Comparison of ENCODE assay signal across 11 cellular contexts in genomic region chr7:116150588-116150987, GRCh38. TPM values are rescaled to one million over a fixed set of nuclear protein-coding genes. Genes with fewer than 3 reads are reported as not detected.
DNase-seq lines count a peak whose midpoint lies in the region; ATAC-seq, FAIRE-seq and TF ChIP-seq lines count a peak whose summit lies in the region.
"Had no signal": no experiment of that assay in that cellular context is flagged by ENCODE, and none has a peak within 500 bp of the region (broad histone marks: within the 10 kb centered on the region; RNA-seq: fewer than 3 reads in every experiment).

No MANE protein-coding gene starts in this region.

- no peak overlapping the region for H3K4me3 Mint-ChIP-seq in neural progenitor cell
- H3K4me3 Mint-ChIP-seq: T-helper 1 cell treated with Interleukin-12 subunit alpha and Interleukin-12 subunit beta and Interleukin-4 antibody, amounts not matched to agents 30 μg/mL and 1 μg/mL, for 36 hours had no signal

- no peaks in the 10 kb centered on the region for H3K27me3 ChIP-seq in ACC112 (ENCODE audit: insufficient read depth, low read length)
- no peaks in the 10 kb centered on the region for H3K27me3 ChIP-seq in WERI-Rb-1 (ENCODE audit: insufficient read depth, low read depth, severe bottlenecking)
- H3K27me3 ChIP-seq in neural progenitor cell: no peaks in the 10 kb centered on the region

- H2AFZ ChIP-seq in ACC112 (ENCODE audit: low read length, unreplicated experiment) (peak overlapping the region; percentile 59), neural progenitor cell (replicated peaks) (no peak overlapping the region)

- H3K79me2 ChIP-seq in ACC112 (ENCODE audit: control insufficient read depth, insufficient read depth, low read length, unreplicated experiment): no peaks in the 10 kb centered on the region
- H3K79me2 ChIP-seq in neural progenitor cell (ENCODE audit: low read depth): no peaks in the 10 kb centered on the region

- H3K27me3 Mint-ChIP-seq in neural progenitor cell (ENCODE audit: insufficient read depth, low read depth): no peaks in the 10 kb centered on the region

- H3K36me3 Mint-ChIP-seq in neural progenitor cell: no peaks in the 10 kb centered on the region

- no peak for TF ChIP-seq CTCF in WERI-Rb-1 (IDR thresholded peaks at IDR 0.05; ENCODE audit: low read depth, low read length)
- no peak for TF ChIP-seq CTCF in neural progenitor cell (IDR thresholded peaks at IDR 0.05)

- H3K4me1 ChIP-seq in ACC112 (ENCODE audit: control insufficient read depth, insufficient read depth, low read length, unreplicated experiment): peaks cover 10% of the 10 kb centered on the region
- peaks cover 4% of the 10 kb centered on the region for H3K4me1 ChIP-seq in neural progenitor cell

- H3K4me3 ChIP-seq in ACC112 (ENCODE audit: low read depth, low read length) (peak overlapping the region; percentile 35; the same call in 1 of the 2 replicates), WERI-Rb-1 (ENCODE audit: low read depth, low read length) (no peak overlapping the region), neural progenitor cell (no peak overlapping the region)

- H3K9ac ChIP-seq in neural progenitor cell: no peak overlapping the region

- H3K9me3 ChIP-seq in KOPT-K1 (ENCODE audit: insufficient read depth, low read length, poor library complexity, severe bottlenecking): no peaks in the 10 kb centered on the region
- no peaks in the 10 kb centered on the region for H3K9me3 ChIP-seq in WERI-Rb-1 (ENCODE audit: severe bottlenecking)
- H3K9me3 ChIP-seq in neural progenitor cell (ENCODE audit: low read depth): no peaks in the 10 kb centered on the region

- H3K27ac ChIP-seq in ACC112 (ENCODE audit: low read depth, low read length) (no peak overlapping the region), KOPT-K1 (ENCODE audit: low read depth, low read length, poor library complexity, severe bottlenecking) (peak overlapping the region; percentile 100), WERI-Rb-1 (no peak overlapping the region), neural progenitor cell (no peak overlapping the region)

- no peaks in the 10 kb centered on the region for H3K9me3 Mint-ChIP-seq in neural progenitor cell
- H3K9me3 Mint-ChIP-seq: T-helper 1 cell treated with Interleukin-12 subunit alpha and Interleukin-12 subunit beta and Interleukin-4 antibody, amounts not matched to agents 30 μg/mL and 1 μg/mL, for 36 hours had no signal

- H3F3A ChIP-seq in neural progenitor cell (ENCODE audit: low read depth): no peaks in the 10 kb centered on the region

- no peaks in the 10 kb centered on the region for H4K20me1 ChIP-seq in neural progenitor cell (ENCODE audit: low read depth)

- H3K4me2 ChIP-seq in neural progenitor cell: no peak overlapping the region

- FAIRE-seq in GM19239 (lab: Jason Lieb, UNC): peak; percentile 86

- peak; percentile 93 for ATAC-seq in HG02840 (IDR thresholded peaks at IDR 0.05; ENCODE audit: low FRiP score, unreplicated experiment)

- DNase-seq in GM19239 (ENCODE audit: insufficient read length, low spot score) (no peak), A172 (ENCODE audit: low spot score) (no peak), OCI-M2 (lab: John Stamatoyannopoulos, UW; ENCODE audit: unreplicated experiment) (no peak), WERI-Rb-1 (no peak), neural progenitor cell (ENCODE audit: low spot score) (no peak)
- DNase-seq: activated effector memory CD4-positive, alpha-beta T cell treated with anti-CD3 and anti-CD28 coated beads, Interleukin-2, amount 50 U/mL, for 16 hours; NCI-H1436 treated with DMSO at 0.1 percent for 48 hours had no signal

- peaks cover 3% of the 10 kb centered on the region for H3K4me1 Mint-ChIP-seq in neural progenitor cell

- H3K27ac Mint-ChIP-seq in neural progenitor cell: no peak overlapping the region
- H3K27ac Mint-ChIP-seq: T-helper 1 cell treated with Interleukin-12 subunit alpha and Interleukin-12 subunit beta and Interleukin-4 antibody, amounts not matched to agents 30 μg/mL and 1 μg/mL, for 36 hours had no signal

- no peaks in the 10 kb centered on the region for H3K36me3 ChIP-seq in ACC112 (ENCODE audit: insufficient read depth, low read length)
- no peaks in the 10 kb centered on the region for H3K36me3 ChIP-seq in KOPT-K1 (ENCODE audit: insufficient read depth, low read length)
- no peaks in the 10 kb centered on the region for H3K36me3 ChIP-seq in WERI-Rb-1
- H3K36me3 ChIP-seq in neural progenitor cell: no peaks in the 10 kb centered on the region

RNA-seq across cellular contexts. Expression of gene TES, which starts 59.8 kb away (rescaled TPM):
- 0.96 and 1.8 TPM in 2 replicates for total RNA-seq in A172 (2014; rRNA removed; shearing (Covaris generic))
- 5.9 and 10.6 TPM in 2 replicates for total RNA-seq in neural progenitor cell (ENCODE audit: low replicate concordance)
